1 cellular context compared by ENCODE assay signal in the genomic region with DNA sequence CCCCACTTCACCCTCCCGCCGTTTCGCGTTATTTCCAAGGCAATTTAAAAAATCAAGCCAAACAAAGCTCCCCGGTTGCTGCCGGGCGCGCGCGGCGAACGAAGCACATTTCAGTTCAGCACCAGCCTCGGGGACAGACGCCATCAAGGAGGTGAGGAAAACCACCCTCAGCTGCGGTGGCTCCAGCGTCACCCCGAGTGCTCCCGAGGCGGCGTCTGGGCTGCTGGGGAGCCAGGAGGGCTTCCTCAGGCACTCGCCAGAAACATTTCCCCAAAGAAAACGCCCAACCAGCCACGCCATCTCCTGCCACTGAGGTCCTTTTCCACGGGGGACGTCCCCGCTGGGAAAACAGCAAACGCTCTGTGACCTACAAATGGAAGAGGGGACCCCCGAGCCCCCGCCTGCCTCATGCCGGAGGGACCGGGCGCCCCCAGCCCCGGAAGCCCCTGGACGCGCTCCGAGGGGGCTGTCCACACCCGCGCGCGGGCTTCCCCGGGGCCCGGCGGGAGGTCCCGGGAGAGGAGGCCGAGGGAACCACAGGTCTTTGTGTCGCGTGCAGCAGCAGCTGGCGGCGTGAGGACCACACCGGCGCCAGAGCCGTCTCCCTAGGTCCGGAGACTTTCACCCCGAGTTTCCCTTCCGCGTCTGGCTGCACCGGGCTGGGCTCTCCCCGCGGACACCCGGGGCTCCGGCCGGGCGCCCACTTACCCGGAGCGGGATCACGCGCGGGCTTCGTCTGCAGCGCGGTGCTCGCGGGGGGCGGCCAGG.
A peak's percentile ranks its signal among the peaks of the same experiment; 100 is the strongest.
TF ChIP-seq lines count a peak whose summit lies in the region.

No MANE protein-coding gene starts in this region.

TF ChIP-seq in HEK293, 187 proteins besides CTCF, POLR2A, EP300 and RAD21 (continued from another document and continues in another):
- TF ChIP-seq, protein P1, sequence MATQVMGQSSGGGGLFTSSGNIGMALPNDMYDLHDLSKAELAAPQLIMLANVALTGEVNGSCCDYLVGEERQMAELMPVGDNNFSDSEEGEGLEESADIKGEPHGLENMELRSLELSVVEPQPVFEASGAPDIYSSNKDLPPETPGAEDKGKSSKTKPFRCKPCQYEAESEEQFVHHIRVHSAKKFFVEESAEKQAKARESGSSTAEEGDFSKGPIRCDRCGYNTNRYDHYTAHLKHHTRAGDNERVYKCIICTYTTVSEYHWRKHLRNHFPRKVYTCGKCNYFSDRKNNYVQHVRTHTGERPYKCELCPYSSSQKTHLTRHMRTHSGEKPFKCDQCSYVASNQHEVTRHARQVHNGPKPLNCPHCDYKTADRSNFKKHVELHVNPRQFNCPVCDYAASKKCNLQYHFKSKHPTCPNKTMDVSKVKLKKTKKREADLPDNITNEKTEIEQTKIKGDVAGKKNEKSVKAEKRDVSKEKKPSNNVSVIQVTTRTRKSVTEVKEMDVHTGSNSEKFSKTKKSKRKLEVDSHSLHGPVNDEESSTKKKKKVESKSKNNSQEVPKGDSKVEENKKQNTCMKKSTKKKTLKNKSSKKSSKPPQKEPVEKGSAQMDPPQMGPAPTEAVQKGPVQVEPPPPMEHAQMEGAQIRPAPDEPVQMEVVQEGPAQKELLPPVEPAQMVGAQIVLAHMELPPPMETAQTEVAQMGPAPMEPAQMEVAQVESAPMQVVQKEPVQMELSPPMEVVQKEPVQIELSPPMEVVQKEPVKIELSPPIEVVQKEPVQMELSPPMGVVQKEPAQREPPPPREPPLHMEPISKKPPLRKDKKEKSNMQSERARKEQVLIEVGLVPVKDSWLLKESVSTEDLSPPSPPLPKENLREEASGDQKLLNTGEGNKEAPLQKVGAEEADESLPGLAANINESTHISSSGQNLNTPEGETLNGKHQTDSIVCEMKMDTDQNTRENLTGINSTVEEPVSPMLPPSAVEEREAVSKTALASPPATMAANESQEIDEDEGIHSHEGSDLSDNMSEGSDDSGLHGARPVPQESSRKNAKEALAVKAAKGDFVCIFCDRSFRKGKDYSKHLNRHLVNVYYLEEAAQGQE (tag by site-specific recombination; IDR thresholded peaks at IDR 0.05), result peak; percentile 98
- TF ChIP-seq ZNF174 (tag by site-specific recombination; IDR thresholded peaks at IDR 0.05) (no peak), ZBTB1 (tag by site-specific recombination; IDR thresholded peaks at IDR 0.05) (no peak), ZNF426 (tag by site-specific recombination; IDR thresholded peaks at IDR 0.05) (no peak), YY2 (tag by site-specific recombination; IDR thresholded peaks at IDR 0.05) (no peak), ZNF513 (tag by site-specific recombination; IDR thresholded peaks at IDR 0.05) (no peak), ZNF202 (tag by site-specific recombination; IDR thresholded peaks at IDR 0.05; ENCODE audit: borderline replicate concordance) (no peak), ZNF76 (tag by site-specific recombination; IDR thresholded peaks at IDR 0.05; ENCODE audit: borderline replicate concordance, low read depth) (peak; percentile 39; the same call in 1 of the 2 replicates), KLF8 (tag by site-specific recombination; IDR thresholded peaks at IDR 0.05) (0 out of 2 replicates have a peak, but pooled peaks have one; percentile 3), ZNF561 (tag by site-specific recombination; IDR thresholded peaks at IDR 0.05; ENCODE audit: borderline replicate concordance) (peak; percentile 44), ZNF311 (tag by site-specific recombination; IDR thresholded peaks at IDR 0.05; ENCODE audit: borderline replicate concordance) (no peak), ZNF292 (tag by site-specific recombination; IDR thresholded peaks at IDR 0.05; ENCODE audit: borderline replicate concordance, low read depth) (no peak), ZBTB44 (tag by site-specific recombination; IDR thresholded peaks at IDR 0.05) (no peak), REPIN1 (tag by site-specific recombination; IDR thresholded peaks at IDR 0.05; ENCODE audit: low read depth) (no peak), ZSCAN23 (tag by site-specific recombination; IDR thresholded peaks at IDR 0.05) (no peak), ZNF324 (tag by site-specific recombination; IDR thresholded peaks at IDR 0.05) (no peak), ZNF433 (tag by site-specific recombination; IDR thresholded peaks at IDR 0.05; ENCODE audit: low read depth) (no peak), ZSCAN30 (tag by site-specific recombination; IDR thresholded peaks at IDR 0.05) (no peak), ZNF670 (tag by site-specific recombination; IDR thresholded peaks at IDR 0.05; ENCODE audit: low read depth) (no peak), ZNF488 (tag by site-specific recombination; IDR thresholded peaks at IDR 0.05) (no peak), ZNF555 (tag by site-specific recombination; conservative IDR thresholded peaks at IDR 0.05) (no peak), ZNF777 (tag by site-specific recombination; IDR thresholded peaks at IDR 0.05; ENCODE audit: borderline replicate concordance) (no peak), PRDM1 (tag by site-specific recombination; IDR thresholded peaks at IDR 0.05) (0 out of 2 replicates have a peak, but pooled peaks have one; percentile 16), ZBTB11 (tag by site-specific recombination; conservative IDR thresholded peaks at IDR 0.05; ENCODE audit: low read depth) (no peak), ZNF529 (tag by site-specific recombination; IDR thresholded peaks at IDR 0.05; ENCODE audit: insufficient replicate concordance) (no peak), ZNF140 (tag by site-specific recombination; IDR thresholded peaks at IDR 0.05) (no peak), ZNF626 (tag by site-specific recombination; IDR thresholded peaks at IDR 0.05) (no peak), YY1 (tag by site-specific recombination; IDR thresholded peaks at IDR 0.05) (no peak)
- TF ChIP-seq, protein P2, sequence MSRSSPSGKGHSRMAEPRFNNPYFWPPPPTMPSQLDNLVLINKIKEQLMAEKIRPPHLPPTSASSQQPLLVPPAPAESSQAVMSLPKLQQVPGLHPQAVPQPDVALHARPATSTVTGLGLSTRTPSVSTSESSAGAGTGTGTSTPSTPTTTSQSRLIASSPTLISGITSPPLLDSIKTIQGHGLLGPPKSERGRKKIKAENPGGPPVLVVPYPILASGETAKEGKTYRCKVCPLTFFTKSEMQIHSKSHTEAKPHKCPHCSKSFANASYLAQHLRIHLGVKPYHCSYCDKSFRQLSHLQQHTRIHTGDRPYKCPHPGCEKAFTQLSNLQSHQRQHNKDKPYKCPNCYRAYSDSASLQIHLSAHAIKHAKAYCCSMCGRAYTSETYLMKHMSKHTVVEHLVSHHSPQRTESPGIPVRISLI (tag by site-specific recombination; IDR thresholded peaks at IDR 0.05), result no peak
- TF ChIP-seq, protein P3, sequence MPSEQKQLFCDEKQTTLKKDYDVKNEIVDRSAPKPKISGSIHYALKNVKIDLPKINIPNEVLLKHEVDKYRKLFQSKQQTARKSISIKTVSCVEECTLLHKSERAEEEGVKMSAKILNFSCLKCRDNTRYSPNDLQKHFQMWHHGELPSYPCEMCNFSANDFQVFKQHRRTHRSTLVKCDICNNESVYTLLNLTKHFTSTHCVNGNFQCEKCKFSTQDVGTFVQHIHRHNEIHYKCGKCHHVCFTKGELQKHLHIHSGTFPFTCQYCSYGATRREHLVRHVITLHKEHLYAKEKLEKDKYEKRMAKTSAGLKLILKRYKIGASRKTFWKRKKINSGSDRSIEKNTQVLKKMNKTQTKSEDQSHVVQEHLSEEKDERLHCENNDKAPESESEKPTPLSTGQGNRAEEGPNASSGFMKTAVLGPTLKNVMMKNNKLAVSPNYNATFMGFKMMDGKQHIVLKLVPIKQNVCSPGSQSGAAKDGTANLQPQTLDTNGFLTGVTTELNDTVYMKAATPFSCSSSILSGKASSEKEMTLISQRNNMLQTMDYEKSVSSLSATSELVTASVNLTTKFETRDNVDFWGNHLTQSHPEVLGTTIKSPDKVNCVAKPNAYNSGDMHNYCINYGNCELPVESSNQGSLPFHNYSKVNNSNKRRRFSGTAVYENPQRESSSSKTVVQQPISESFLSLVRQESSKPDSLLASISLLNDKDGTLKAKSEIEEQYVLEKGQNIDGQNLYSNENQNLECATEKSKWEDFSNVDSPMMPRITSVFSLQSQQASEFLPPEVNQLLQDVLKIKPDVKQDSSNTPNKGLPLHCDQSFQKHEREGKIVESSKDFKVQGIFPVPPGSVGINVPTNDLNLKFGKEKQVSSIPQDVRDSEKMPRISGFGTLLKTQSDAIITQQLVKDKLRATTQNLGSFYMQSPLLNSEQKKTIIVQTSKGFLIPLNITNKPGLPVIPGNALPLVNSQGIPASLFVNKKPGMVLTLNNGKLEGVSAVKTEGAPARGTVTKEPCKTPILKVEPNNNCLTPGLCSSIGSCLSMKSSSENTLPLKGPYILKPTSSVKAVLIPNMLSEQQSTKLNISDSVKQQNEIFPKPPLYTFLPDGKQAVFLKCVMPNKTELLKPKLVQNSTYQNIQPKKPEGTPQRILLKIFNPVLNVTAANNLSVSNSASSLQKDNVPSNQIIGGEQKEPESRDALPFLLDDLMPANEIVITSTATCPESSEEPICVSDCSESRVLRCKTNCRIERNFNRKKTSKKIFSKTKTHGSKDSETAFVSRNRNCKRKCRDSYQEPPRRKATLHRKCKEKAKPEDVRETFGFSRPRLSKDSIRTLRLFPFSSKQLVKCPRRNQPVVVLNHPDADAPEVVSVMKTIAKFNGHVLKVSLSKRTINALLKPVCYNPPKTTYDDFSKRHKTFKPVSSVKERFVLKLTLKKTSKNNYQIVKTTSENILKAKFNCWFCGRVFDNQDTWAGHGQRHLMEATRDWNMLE (tag by site-specific recombination; conservative IDR thresholded peaks at IDR 0.05; ENCODE audit: low read depth), result no peak
- TF ChIP-seq, protein P4, sequence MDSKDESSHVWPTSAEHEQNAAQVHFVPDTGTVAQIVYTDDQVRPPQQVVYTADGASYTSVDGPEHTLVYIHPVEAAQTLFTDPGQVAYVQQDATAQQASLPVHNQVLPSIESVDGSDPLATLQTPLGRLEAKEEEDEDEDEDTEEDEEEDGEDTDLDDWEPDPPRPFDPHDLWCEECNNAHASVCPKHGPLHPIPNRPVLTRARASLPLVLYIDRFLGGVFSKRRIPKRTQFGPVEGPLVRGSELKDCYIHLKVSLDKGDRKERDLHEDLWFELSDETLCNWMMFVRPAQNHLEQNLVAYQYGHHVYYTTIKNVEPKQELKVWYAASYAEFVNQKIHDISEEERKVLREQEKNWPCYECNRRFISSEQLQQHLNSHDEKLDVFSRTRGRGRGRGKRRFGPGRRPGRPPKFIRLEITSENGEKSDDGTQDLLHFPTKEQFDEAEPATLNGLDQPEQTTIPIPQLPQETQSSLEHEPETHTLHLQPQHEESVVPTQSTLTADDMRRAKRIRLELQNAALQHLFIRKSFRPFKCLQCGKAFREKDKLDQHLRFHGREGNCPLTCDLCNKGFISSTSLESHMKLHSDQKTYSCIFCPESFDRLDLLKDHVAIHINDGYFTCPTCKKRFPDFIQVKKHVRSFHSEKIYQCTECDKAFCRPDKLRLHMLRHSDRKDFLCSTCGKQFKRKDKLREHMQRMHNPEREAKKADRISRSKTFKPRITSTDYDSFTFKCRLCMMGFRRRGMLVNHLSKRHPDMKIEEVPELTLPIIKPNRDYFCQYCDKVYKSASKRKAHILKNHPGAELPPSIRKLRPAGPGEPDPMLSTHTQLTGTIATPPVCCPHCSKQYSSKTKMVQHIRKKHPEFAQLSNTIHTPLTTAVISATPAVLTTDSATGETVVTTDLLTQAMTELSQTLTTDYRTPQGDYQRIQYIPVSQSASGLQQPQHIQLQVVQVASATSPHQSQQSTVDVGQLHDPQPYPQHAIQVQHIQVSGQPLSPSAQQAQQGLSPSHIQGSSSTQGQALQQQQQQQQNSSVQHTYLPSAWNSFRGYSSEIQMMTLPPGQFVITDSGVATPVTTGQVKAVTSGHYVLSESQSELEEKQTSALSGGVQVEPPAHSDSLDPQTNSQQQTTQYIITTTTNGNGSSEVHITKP (tag by site-specific recombination; IDR thresholded peaks at IDR 0.05), result no peak
